Comparison of ENCODE assay signal across 1 cellular context in the genomic region with DNA sequence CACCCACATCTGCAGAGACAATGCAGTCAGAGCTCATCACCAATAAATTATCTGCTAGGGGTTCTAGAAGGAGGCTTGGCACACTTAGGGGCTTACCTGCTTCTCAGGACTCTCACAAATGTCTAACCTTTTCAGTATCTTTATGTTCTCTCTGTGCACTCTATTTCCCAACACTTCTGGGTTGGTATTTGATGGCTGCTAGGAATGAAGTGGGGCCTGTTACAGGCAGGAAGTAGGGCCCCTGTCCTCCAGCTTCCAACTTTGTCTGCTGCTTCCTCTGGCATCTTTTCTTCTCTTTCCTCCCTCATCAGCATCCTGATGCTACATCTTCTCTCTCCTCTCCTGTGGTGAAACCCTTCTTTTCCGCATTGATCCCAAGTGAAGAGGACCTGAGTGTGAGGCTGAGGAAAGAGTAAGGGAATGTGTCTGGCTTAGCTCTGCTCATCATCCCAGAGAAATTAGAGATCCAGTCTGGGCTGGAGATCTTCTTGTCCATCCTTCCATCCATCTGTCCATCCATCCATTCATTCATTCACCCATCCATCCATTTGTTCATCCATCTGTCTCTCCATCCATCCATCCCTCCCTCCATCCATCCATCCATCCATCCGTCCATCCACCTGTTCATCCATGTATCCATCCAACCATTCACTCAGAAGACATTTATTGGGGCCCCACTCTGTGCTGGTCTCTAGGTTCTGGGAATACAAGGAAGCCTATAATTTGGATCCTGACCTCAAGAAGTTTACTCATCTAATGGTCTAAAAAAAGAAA.
A peak's percentile ranks its signal among the peaks of the same experiment; 100 is the strongest.
TF ChIP-seq lines count a peak whose summit lies in the region.

No MANE protein-coding gene starts in this region.

TF ChIP-seq in HEK293, 187 proteins besides CTCF, POLR2A, EP300 and RAD21 (continued from another document):
- peak; percentile 98 for TF ChIP-seq ZNF366 (tag by site-specific recombination; conservative IDR thresholded peaks at IDR 0.05)
- TF ChIP-seq, protein P1, sequence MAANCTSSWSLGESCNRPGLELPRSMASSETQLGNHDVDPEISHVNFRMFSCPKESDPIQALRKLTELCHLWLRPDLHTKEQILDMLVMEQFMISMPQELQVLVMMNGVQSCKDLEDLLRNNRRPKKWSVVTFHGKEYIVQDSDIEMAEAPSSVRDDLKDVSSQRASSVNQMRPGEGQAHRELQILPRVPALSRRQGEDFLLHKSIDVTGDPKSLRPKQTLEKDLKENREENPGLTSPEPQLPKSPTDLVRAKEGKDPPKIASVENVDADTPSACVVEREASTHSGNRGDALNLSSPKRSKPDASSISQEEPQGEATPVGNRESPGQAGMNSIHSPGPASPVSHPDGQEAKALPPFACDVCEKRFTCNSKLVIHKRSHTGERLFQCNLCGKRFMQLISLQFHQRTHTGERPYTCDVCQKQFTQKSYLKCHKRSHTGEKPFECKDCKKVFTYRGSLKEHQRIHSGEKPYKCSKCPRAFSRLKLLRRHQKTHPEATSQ (tag by site-specific recombination; IDR thresholded peaks at IDR 0.05): no peak
